ENCODE assay signal across 1 cellular context in the genomic region with DNA sequence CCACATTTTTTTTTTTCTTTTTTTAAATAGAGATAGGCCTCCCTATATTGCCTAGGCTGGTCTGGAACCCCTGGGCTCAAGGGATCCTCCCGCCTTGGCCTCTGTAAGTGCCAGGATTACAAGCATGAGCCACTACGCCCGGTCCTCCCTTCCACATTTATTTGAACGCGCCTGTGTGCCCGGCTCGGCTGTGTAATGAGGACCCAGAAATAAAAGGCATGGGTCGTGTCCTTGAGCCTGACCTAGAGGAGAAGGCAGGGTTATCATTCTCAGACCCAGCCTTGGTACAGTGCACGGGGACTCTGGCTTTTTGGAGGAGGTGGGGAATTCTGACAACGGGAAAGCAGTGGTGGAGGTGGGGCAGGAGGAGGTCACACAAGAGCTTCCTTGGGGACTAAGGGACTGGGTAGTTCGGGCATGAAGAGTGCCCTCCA.
TF ChIP-seq lines count a peak whose summit lies in the region.

No MANE protein-coding gene starts in this region.

TF ChIP-seq in H1, 55 proteins besides CTCF, POLR2A, EP300 and RAD21:
- TF ChIP-seq POU5F1 (IDR thresholded peaks at IDR 0.05; ENCODE audit: low read depth, low read length): no peak
TF ChIP-seq in H1: peak in this region for 0.
